19 cellular contexts compared by ENCODE assay signal in genomic region chr10:74787457-74787856, GRCh38. TPM values are rescaled to one million over a fixed set of nuclear protein-coding genes. Genes with fewer than 3 reads are reported as not detected.
DNase-seq lines count a peak whose midpoint lies in the region; ATAC-seq and TF ChIP-seq lines count a peak whose summit lies in the region.
"Had no signal": no experiment of that assay in that cellular context is flagged by ENCODE, and none has a peak within 500 bp of the region (broad histone marks: within the 10 kb centered on the region; RNA-seq: fewer than 3 reads in every experiment).

No MANE protein-coding gene starts in this region.

- no peak overlapping the region for H3K27ac ChIP-seq in HL-60 (replicated peaks)
- peak overlapping the region; percentile 15; the same call in 1 of the 2 replicates for H3K27ac ChIP-seq in VCaP
- H3K27ac ChIP-seq: BLaER1 treated with 17β-estradiol and CSF1 and Interleukin-3, amounts not matched to agents 10 nM and 100 nM; KMS-11; PC-9; RWPE1 had no signal

- TF ChIP-seq POLR2A in NB4 (IDR thresholded peaks at IDR 0.05; ENCODE audit: extremely low read depth, insufficient read length): no peak

- TF ChIP-seq CTCF in HL-60 (IDR thresholded peaks at IDR 0.05; ENCODE audit: insufficient read depth, low read length) (no peak), NB4 (IDR thresholded peaks at IDR 0.05; ENCODE audit: low read depth, low read length) (no peak), VCaP (conservative IDR thresholded peaks at IDR 0.05) (no peak)

- DNase-seq in HL-60 (ENCODE audit: low read depth in 1 of 2, low spot score in 1 of 2): peak; percentile 4 to 36
- peak; percentile 18 for DNase-seq in NB4 (ENCODE audit: low read depth)
- no peak for DNase-seq in stimulated activated naive B cell treated with anti-CD40 and anti-IgM and Interleukin-4, amounts not matched to agents 10 μg/mL and 1 μg/mL and 100 μg/mL, for 72 hours
- no peak for DNase-seq in T-helper 17 cell
- no peak for DNase-seq in left lobe of liver (ENCODE audit: low spot score)
- DNase-seq: DMS79; HCEC 1CT; NCI-H1694 treated with DMSO at 0.1 percent for 48 hours; NK-92 treated with Interleukin-12 subunit alpha and Interleukin-12 subunit beta, amount 100 ng/mL, for 24 hours; PC-9; SIG-M5 had no signal

- H3K27ac Mint-ChIP-seq in stimulated activated naive B cell treated with anti-CD40 and anti-IgM and Interleukin-4, amounts not matched to agents 10 μg/mL and 1 μg/mL and 100 μg/mL, for 72 hours: peak overlapping the region; percentile 1
- no peak overlapping the region for H3K27ac Mint-ChIP-seq in T-helper 17 cell
- H3K27ac Mint-ChIP-seq: T-helper 1 cell treated with Interleukin-12 subunit alpha and Interleukin-12 subunit beta and Interleukin-4 antibody, amounts not matched to agents 30 μg/mL and 1 μg/mL, for 36 hours had no signal

- no peaks in the 10 kb centered on the region for H3K27me3 ChIP-seq in HL-60 (ENCODE audit: insufficient read depth, poor library complexity, severe bottlenecking)
- H3K27me3 ChIP-seq: BLaER1 treated with 17β-estradiol and CSF1 and Interleukin-3, amounts not matched to agents 10 nM and 100 nM had no signal

- no peak for ATAC-seq in stimulated activated naive B cell treated with anti-CD40 and anti-IgM and Interleukin-4, amounts not matched to agents 10 μg/mL and 1 μg/mL and 100 μg/mL, for 72 hours (replicated peaks)
- ATAC-seq in T-helper 17 cell: no peak
- ATAC-seq in HG03175 (IDR thresholded peaks at IDR 0.05; ENCODE audit: unreplicated experiment): no peak
- ATAC-seq in left lobe of liver: no peak
- ATAC-seq: HepG2, SK-N-SH treated with all-trans-retinoic acid at 6 μM for 48 hours had no signal

- H3K36me3 Mint-ChIP-seq in stimulated activated naive B cell treated with anti-CD40 and anti-IgM and Interleukin-4, amounts not matched to agents 10 μg/mL and 1 μg/mL and 100 μg/mL, for 72 hours: no peaks in the 10 kb centered on the region
- no peaks in the 10 kb centered on the region for H3K36me3 Mint-ChIP-seq in T-helper 17 cell (ENCODE audit: low read depth)

- no peaks in the 10 kb centered on the region for H3K9me3 ChIP-seq in T-helper 17 cell (ENCODE audit: control insufficient read depth, low read length, poor library complexity, severe bottlenecking)
- H3K9me3 ChIP-seq: BLaER1 treated with 17β-estradiol and CSF1 and Interleukin-3, amounts not matched to agents 10 nM and 100 nM had no signal

- peaks cover 0 to 4% of the 10 kb centered on the region in 2 donors for H3K27me3 Mint-ChIP-seq in stimulated activated naive B cell treated with anti-CD40 and anti-IgM and Interleukin-4, amounts not matched to agents 10 μg/mL and 1 μg/mL and 100 μg/mL, for 72 hours
- no peaks in the 10 kb centered on the region for H3K27me3 Mint-ChIP-seq in T-helper 17 cell

- no peaks in the 10 kb centered on the region for H3K9me3 Mint-ChIP-seq in stimulated activated naive B cell treated with anti-CD40 and anti-IgM and Interleukin-4, amounts not matched to agents 10 μg/mL and 1 μg/mL and 100 μg/mL, for 72 hours
- H3K9me3 Mint-ChIP-seq: T-helper 1 cell treated with Interleukin-12 subunit alpha and Interleukin-12 subunit beta and Interleukin-4 antibody, amounts not matched to agents 30 μg/mL and 1 μg/mL, for 36 hours had no signal

- H3K4me3 ChIP-seq in HL-60 (replicated peaks; ENCODE audit: insufficient read depth, low read length): no peak overlapping the region
- H3K4me3 ChIP-seq in NB4 (ENCODE audit: low read depth, low read length): no peak overlapping the region
- H3K4me3 ChIP-seq: BLaER1 treated with 17β-estradiol and CSF1 and Interleukin-3, amounts not matched to agents 10 nM and 100 nM; PC-9 had no signal

- H3K4me3 Mint-ChIP-seq in stimulated activated naive B cell treated with anti-CD40 and anti-IgM and Interleukin-4, amounts not matched to agents 10 μg/mL and 1 μg/mL and 100 μg/mL, for 72 hours: no peak overlapping the region
- no peak overlapping the region for H3K4me3 Mint-ChIP-seq in T-helper 17 cell
- H3K4me3 Mint-ChIP-seq: T-helper 1 cell treated with Interleukin-12 subunit alpha and Interleukin-12 subunit beta and Interleukin-4 antibody, amounts not matched to agents 30 μg/mL and 1 μg/mL, for 36 hours had no signal

- peaks cover 2 to 6% of the 10 kb centered on the region in 2 donors for H3K4me1 Mint-ChIP-seq in stimulated activated naive B cell treated with anti-CD40 and anti-IgM and Interleukin-4, amounts not matched to agents 10 μg/mL and 1 μg/mL and 100 μg/mL, for 72 hours
- peaks cover 2% of the 10 kb centered on the region for H3K4me1 Mint-ChIP-seq in T-helper 17 cell

RNA-seq across cellular contexts. Expression of gene KAT6B, which starts 38.9 kb away (rescaled TPM):
- total RNA-seq in T-helper 17 cell (10 to 100 TPM; 81.9 to 84.6 TPM), left lobe of liver (9.4 TPM)

Comparison
In these comparisons a context has a peak if more than half of its experiments do, and no peak if none do; other contexts are left out.
1. DNase-seq: peak in HL-60 (2 of 2) and NB4 (single experiment); none in stimulated activated naive B cell treated with anti-CD40 and anti-IgM and Interleukin-4, amounts not matched to agents 10 μg/mL and 1 μg/mL and 100 μg/mL, for 72 hours (single experiment), T-helper 17 cell (0 of 3) and left lobe of liver (single experiment).